Comparison of ENCODE assay signal across 8 cellular contexts in the genomic region with DNA sequence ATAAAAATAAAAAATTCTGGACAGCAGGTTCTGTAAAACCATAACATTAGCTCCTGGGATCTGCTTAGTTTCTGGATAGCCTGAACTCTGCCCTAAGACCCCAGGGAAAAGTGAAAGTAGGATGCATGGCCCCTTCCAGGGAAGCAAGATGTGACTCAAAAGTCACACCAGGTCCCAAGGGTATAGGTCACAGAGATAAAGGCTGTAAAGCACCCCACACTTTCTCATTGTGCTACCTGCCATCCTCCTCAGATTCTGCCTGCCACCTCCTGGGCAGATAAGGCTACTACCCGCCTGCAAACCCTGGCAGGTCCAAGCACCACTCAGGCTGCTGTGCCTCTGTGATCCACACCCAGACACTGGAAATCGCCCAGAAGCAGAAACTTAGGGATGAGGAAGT.
DNase-seq lines count a peak whose midpoint lies in the region; ATAC-seq and TF ChIP-seq lines count a peak whose summit lies in the region.

No MANE protein-coding gene starts in this region.

- H3K9ac ChIP-seq in adipocyte (ENCODE audit: low read length): no peak overlapping the region

- H3K36me3 ChIP-seq in adipocyte (ENCODE audit: control insufficient read depth, insufficient read depth, low read length, severe bottlenecking): no peaks in the 10 kb centered on the region

- no peak overlapping the region for H3K4me3 ChIP-seq in AG09309 (ENCODE audit: control insufficient read depth, low read depth, low read length)
- H3K4me3 ChIP-seq in adipocyte (ENCODE audit: low read length): no peak overlapping the region

- in situ Hi-C loops in GM13977 (cut with MboI; ENCODE audit: low pct_unique_long_range_greater_than_20kb, low sequenced_read_pairs, unreplicated experiment): loop anchor here (5.0 kb wide), 1 partner anchor 121 kb away; the partner anchor contains the start of gene FFAR1

- ATAC-seq in HG03439 (IDR thresholded peaks at IDR 0.05; ENCODE audit: unreplicated experiment) (peak; percentile 56), SK-N-SH treated with all-trans-retinoic acid at 6 μM for 48 hours (peak; percentile 84)

- TF ChIP-seq CTCF in AG09309 (IDR thresholded peaks at IDR 0.05; ENCODE audit: control insufficient read depth, insufficient read depth, low read depth, low read length, missing control alignments) (peak; percentile 61), GM13977 (IDR thresholded peaks at IDR 0.05; ENCODE audit: extremely low read depth, insufficient read depth, missing control alignments) (peak; percentile 91)

- no peaks in the 10 kb centered on the region for H3K9me3 ChIP-seq in adipocyte (ENCODE audit: control insufficient read depth, low read length)

- H3K4me1 ChIP-seq in adipocyte (ENCODE audit: control insufficient read depth, insufficient read depth, low read length): peaks cover 6% of the 10 kb centered on the region

- peaks cover 16% of the 10 kb centered on the region for H3K27me3 ChIP-seq in adipocyte (replicated peaks; ENCODE audit: control insufficient read depth, insufficient read depth, low read length)

- DNase-seq in AG09309 (ENCODE audit: low read depth) (no peak), GM13977 (ENCODE audit: low spot score) (peak; percentile 78), adipocyte (ENCODE audit: low read depth) (peak; percentile 16), inferior parietal cortex (ENCODE audit: extremely low spot score) (peak; percentile 23), ecto neural progenitor cell (ENCODE audit: low spot score) (no peak)
- peak; percentile 23 to 31 (median 27) for DNase-seq in stimulated activated CD4-positive, alpha-beta T cell treated with anti-CD3 and anti-CD28 coated beads, TNF-alpha, amount 100 ng/mL, for 1 hour (ENCODE audit: low read depth in 3 of 3, low spot score in 1 of 3)

TF ChIP-seq in SK-N-SH treated with all-trans-retinoic acid at 6 μM for 48 hours, 23 proteins besides CTCF, POLR2A, EP300 and RAD21:
- TF ChIP-seq, protein P1, sequence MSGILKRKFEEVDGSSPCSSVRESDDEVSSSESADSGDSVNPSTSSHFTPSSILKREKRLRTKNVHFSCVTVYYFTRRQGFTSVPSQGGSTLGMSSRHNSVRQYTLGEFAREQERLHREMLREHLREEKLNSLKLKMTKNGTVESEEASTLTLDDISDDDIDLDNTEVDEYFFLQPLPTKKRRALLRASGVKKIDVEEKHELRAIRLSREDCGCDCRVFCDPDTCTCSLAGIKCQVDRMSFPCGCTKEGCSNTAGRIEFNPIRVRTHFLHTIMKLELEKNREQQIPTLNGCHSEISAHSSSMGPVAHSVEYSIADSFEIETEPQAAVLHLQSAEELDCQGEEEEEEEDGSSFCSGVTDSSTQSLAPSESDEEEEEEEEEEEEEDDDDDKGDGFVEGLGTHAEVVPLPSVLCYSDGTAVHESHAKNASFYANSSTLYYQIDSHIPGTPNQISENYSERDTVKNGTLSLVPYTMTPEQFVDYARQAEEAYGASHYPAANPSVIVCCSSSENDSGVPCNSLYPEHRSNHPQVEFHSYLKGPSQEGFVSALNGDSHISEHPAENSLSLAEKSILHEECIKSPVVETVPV (CRISPR knock-in tag; IDR thresholded peaks at IDR 0.05): no peak
- TF ChIP-seq, protein P2, sequence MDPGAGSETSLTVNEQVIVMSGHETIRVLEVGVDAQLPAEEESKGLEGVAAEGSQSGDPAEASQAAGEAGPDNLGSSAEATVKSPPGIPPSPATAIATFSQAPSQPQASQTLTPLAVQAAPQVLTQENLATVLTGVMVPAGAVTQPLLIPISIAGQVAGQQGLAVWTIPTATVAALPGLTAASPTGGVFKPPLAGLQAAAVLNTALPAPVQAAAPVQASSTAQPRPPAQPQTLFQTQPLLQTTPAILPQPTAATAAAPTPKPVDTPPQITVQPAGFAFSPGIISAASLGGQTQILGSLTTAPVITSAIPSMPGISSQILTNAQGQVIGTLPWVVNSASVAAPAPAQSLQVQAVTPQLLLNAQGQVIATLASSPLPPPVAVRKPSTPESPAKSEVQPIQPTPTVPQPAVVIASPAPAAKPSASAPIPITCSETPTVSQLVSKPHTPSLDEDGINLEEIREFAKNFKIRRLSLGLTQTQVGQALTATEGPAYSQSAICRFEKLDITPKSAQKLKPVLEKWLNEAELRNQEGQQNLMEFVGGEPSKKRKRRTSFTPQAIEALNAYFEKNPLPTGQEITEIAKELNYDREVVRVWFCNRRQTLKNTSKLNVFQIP (CRISPR knock-in tag; IDR thresholded peaks at IDR 0.05; ENCODE audit: borderline replicate concordance, low read depth): no peak
- no peak for TF ChIP-seq OSR1 (CRISPR knock-in tag; IDR thresholded peaks at IDR 0.05)
- TF ChIP-seq TCF4 (CRISPR knock-in tag; IDR thresholded peaks at IDR 0.05; ENCODE audit: borderline replicate concordance): no peak
- no peak for TF ChIP-seq SNAI2 (CRISPR knock-in tag; IDR thresholded peaks at IDR 0.05)
TF ChIP-seq in SK-N-SH treated with all-trans-retinoic acid at 6 μM for 48 hours: peak in this region for 0.

Comparison
In these comparisons a context has a peak if more than half of its experiments do, and no peak if none do; other contexts are left out.
1. DNase-seq: peak in GM13977 (single experiment), adipocyte (single experiment), inferior parietal cortex (single experiment) and stimulated activated CD4-positive, alpha-beta T cell treated with anti-CD3 and anti-CD28 coated beads, TNF-alpha, amount 100 ng/mL, for 1 hour (3 of 3); none in AG09309 (single experiment) and ecto neural progenitor cell (single experiment).